ENCODE assay signal across 11 cellular contexts in the genomic region with DNA sequence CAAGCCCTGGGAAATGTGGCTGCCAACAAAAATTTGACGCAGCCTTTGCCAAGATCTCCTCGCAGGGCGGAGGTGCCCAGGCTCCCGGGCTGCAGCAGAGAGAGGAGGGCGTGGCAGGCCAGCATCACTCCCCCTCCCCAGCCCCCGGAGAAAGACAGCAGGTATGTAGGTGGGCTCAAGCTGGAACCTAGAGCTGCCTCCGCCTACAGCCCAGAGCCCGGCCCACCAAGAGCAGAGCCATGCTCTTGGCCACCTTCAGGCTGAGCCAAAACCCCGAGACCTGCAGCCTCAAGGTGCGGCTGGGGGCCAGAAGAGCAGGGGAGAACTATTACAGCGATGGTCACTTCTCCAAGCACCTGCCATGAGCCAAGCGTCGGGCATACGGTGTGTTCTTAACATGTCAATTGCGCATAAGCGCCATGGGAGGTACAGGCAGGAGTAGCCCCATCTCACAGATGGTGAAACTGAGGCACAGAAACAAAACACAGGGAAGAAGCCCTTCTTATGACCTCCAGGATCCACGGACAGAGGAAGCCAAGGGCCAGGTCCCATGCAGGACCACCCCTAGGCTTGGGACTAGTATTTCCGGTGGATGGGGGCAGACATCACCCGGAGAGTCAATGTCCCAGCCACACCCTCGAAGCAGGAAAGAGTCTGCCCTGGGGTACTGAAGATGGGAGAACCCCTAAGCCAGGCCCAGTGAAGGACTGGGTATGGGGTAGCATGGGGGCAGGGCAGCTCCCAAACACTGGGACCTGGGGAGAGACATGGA.
DNase-seq lines count a peak whose midpoint lies in the region; ATAC-seq and TF ChIP-seq lines count a peak whose summit lies in the region.
"Had no signal": no experiment of that assay in that cellular context is flagged by ENCODE, and none has a peak within 500 bp of the region (broad histone marks: within the 10 kb centered on the region; RNA-seq: fewer than 3 reads in every experiment).

No MANE protein-coding gene starts in this region.

- DNase-seq in GM06990 (ENCODE audit: extremely low read depth, insufficient read length) (no peak), stomach (no peak), nephron progenitor cell (no peak), NCI-H748 (lab: John Stamatoyannopoulos, UW; ENCODE audit: unreplicated experiment) (no peak)
- no peak for DNase-seq in activated CD8-positive, alpha-beta T cell treated with anti-CD3 and anti-CD28 coated beads, Interleukin-2, amount 10 ng/mL, durations not matched to agents 7 days and 5 days
- DNase-seq: NCI-H1417; NK-92 treated with Interleukin-12 subunit alpha and Interleukin-12 subunit beta, amount 100 ng/mL, for 24 hours had no signal

- CTCF ChIA-PET in activated CD8-positive, alpha-beta T cell treated with anti-CD3 and anti-CD28 coated beads, Interleukin-2, amount 10 ng/mL, durations not matched to agents 7 days and 5 days (lab: Charles Lee), result interaction anchor here (2.3 to 3.7 kb wide), 2 partner anchors 7 to 316 kb away, joined by 5 to 21 read pairs; no protein-coding TSS in a partner anchor

- no peak for TF ChIP-seq CTCF in GM06990 (IDR thresholded peaks at IDR 0.05; ENCODE audit: insufficient read depth, low read length, poor library complexity, severe bottlenecking)
- TF ChIP-seq CTCF in stomach (IDR thresholded peaks at IDR 0.05), result no peak
- no peak for TF ChIP-seq CTCF in nephron progenitor cell (IDR thresholded peaks at IDR 0.05)

- peaks cover 65% of the 10 kb centered on the region for H3K4me1 Mint-ChIP-seq in activated CD8-positive, alpha-beta T cell treated with anti-CD3 and anti-CD28 coated beads, Interleukin-2, amount 10 ng/mL, durations not matched to agents 7 days and 5 days (ENCODE audit: low read depth)
- H3K4me1 Mint-ChIP-seq in nephron progenitor cell, result peaks cover 25% of the 10 kb centered on the region

- H3K9me3 Mint-ChIP-seq in activated CD8-positive, alpha-beta T cell treated with anti-CD3 and anti-CD28 coated beads, Interleukin-2, amount 10 ng/mL, durations not matched to agents 7 days and 5 days (ENCODE audit: insufficient read depth), result no peaks in the 10 kb centered on the region
- H3K9me3 Mint-ChIP-seq in nephron progenitor cell, result no peaks in the 10 kb centered on the region

- POLR2A ChIA-PET in activated CD8-positive, alpha-beta T cell treated with anti-CD3 and anti-CD28 coated beads, Interleukin-2, amount 10 ng/mL, durations not matched to agents 7 days and 5 days (lab: Charles Lee), result no interaction called here

- no peaks in the 10 kb centered on the region for H3K27me3 Mint-ChIP-seq in activated CD8-positive, alpha-beta T cell treated with anti-CD3 and anti-CD28 coated beads, Interleukin-2, amount 10 ng/mL, durations not matched to agents 7 days and 5 days (ENCODE audit: low read depth)
- peaks cover 6% of the 10 kb centered on the region for H3K27me3 Mint-ChIP-seq in nephron progenitor cell (ENCODE audit: low read depth, poor library complexity)

- H3K36me3 ChIP-seq in GM06990 (ENCODE audit: control insufficient read depth, insufficient read depth, low read length) (peaks cover 32% of the 10 kb centered on the region), stomach (peaks cover 12 to 67% (median 64%) of the 10 kb centered on the region in 4 donors)
- H3K36me3 ChIP-seq: neutrophil had no signal

- ATAC-seq in activated CD8-positive, alpha-beta T cell treated with anti-CD3 and anti-CD28 coated beads, Interleukin-2, amount 10 ng/mL, durations not matched to agents 7 days and 5 days, result no peak
- no peak for ATAC-seq in GM21390 (IDR thresholded peaks at IDR 0.05; ENCODE audit: unreplicated experiment)
- ATAC-seq in activated CD4-positive, CD25-positive, alpha-beta regulatory T cell treated with anti-CD3 and anti-CD28 coated beads, Interleukin-2, amount 50 U/mL, for 24 hours, result no peak

- WGBS in stomach, 5 donors, result 79 to 89% (median 82%) methylated on average over 20 of the region's 20 CpGs

- H3K27ac ChIP-seq in layer of hippocampus (ENCODE audit: low read depth, low read length) (peak overlapping the region; percentile 80), stomach (peak overlapping the region; percentile 79 to 89 (median 81))

- H3K27me3 ChIP-seq in GM06990 (replicated peaks; ENCODE audit: control insufficient read depth, insufficient read depth, low read length), result no peaks in the 10 kb centered on the region
- no peaks in the 10 kb centered on the region for H3K27me3 ChIP-seq in layer of hippocampus (ENCODE audit: control insufficient read depth, insufficient read depth, low read length)
- no peaks in the 10 kb centered on the region for H3K27me3 ChIP-seq in stomach
- H3K27me3 ChIP-seq: neutrophil had no signal

- TF ChIP-seq POLR2A in stomach (IDR thresholded peaks at IDR 0.05), result no peak

- H3K36me3 Mint-ChIP-seq in activated CD8-positive, alpha-beta T cell treated with anti-CD3 and anti-CD28 coated beads, Interleukin-2, amount 10 ng/mL, durations not matched to agents 7 days and 5 days (ENCODE audit: low read depth), result peaks cover 35% of the 10 kb centered on the region
- peaks cover 22% of the 10 kb centered on the region for H3K36me3 Mint-ChIP-seq in nephron progenitor cell (ENCODE audit: low read depth)

- peak overlapping the region; percentile 31 for H3K4me3 Mint-ChIP-seq in activated CD8-positive, alpha-beta T cell treated with anti-CD3 and anti-CD28 coated beads, Interleukin-2, amount 10 ng/mL, durations not matched to agents 7 days and 5 days
- H3K4me3 Mint-ChIP-seq in nephron progenitor cell, result no peak overlapping the region

- H3K27ac Mint-ChIP-seq in activated CD8-positive, alpha-beta T cell treated with anti-CD3 and anti-CD28 coated beads, Interleukin-2, amount 10 ng/mL, durations not matched to agents 7 days and 5 days, result peak overlapping the region; percentile 80
- no peak overlapping the region for H3K27ac Mint-ChIP-seq in nephron progenitor cell

- H3K4me3 ChIP-seq in GM06990 (replicated peaks; ENCODE audit: low read depth, low read length), result peak overlapping the region; percentile 64; the same call in 1 of the 2 replicates
- H3K4me3 ChIP-seq in stomach, result no peak overlapping the region

- TF ChIP-seq EP300 in stomach (IDR thresholded peaks at IDR 0.05), result no peak

- intact Hi-C loops in stomach (cut with DNase I; ENCODE audit: low total_unique reads), result no loop called here

- no peaks in the 10 kb centered on the region for H3K9me3 ChIP-seq in stomach
- H3K9me3 ChIP-seq: neutrophil had no signal

- H3K4me1 ChIP-seq in stomach, result peaks cover 37 to 72% (median 51%) of the 10 kb centered on the region in 4 donors
